Comparison of ENCODE assay signal across 29 cellular contexts in genomic region chr9:68731857-68732256, GRCh38.
"Had no signal": no experiment of that assay in that cellular context is flagged by ENCODE, and none has a peak within 500 bp of the region (broad histone marks: within the 10 kb centered on the region; RNA-seq: fewer than 3 reads in every experiment).

No MANE protein-coding gene starts in this region.

- H3K27me3 ChIP-seq: breast epithelium, heart right ventricle, pancreas, suprapubic skin, tibial artery had no signal

- H3K4me1 ChIP-seq: breast epithelium, esophagus squamous epithelium, psoas muscle, suprapubic skin, tibial artery had no signal

- H3K4me3 ChIP-seq: breast epithelium, esophagus squamous epithelium, heart right ventricle, left ventricle myocardium inferior, lung, pancreas, psoas muscle, suprapubic skin, tibial artery had no signal

- H3K4me1 Mint-ChIP-seq: activated CD8-positive, alpha-beta memory T cell treated with anti-CD3 and anti-CD28 coated beads, Interleukin-2, amount 10 ng/mL, durations not matched to agents 7 days and 5 days; naive thymus-derived CD4-positive, alpha-beta T cell had no signal

- DNase-seq: activated B cell treated with CpG ODN at 0.5 μM for 24 hours; activated CD4-positive, alpha-beta T cell treated with anti-CD3 and anti-CD28 coated beads, Interleukin-2, amount 50 U/mL, for 1 hour; activated CD8-positive, alpha-beta memory T cell treated with anti-CD3 and anti-CD28 coated beads, Interleukin-2, amount 10 ng/mL, durations not matched to agents 7 days and 5 days; activated CD8-positive, alpha-beta T cell treated with anti-CD3 and anti-CD28 coated beads, Interleukin-2, amount 10 ng/mL, durations not matched to agents 7 days and 5 days; activated naive CD4-positive, alpha-beta T cell; activated T-cell treated with anti-CD3 and anti-CD28 coated beads, Interleukin-2, amount 50 U/mL, for 72 hours; central memory CD4-positive, alpha-beta T cell; effector CD4-positive, alpha-beta T cell; esophagus squamous epithelium; foreskin melanocyte; heart right ventricle; kidney glomerular epithelial cell; left ventricle myocardium inferior; mesendoderm; naive thymus-derived CD4-positive, alpha-beta T cell; nucleus accumbens; pancreas; psoas muscle; stimulated activated CD4-positive, alpha-beta T cell treated with anti-CD3 and anti-CD28 coated beads, Interleukin-15, amount 100 ng/mL, for 24 hours; stimulated activated CD4-positive, alpha-beta T cell treated with anti-CD3 and anti-CD28 coated beads, Interleukin-2, amount 100 ng/mL, for 24 hours; stimulated activated naive B cell treated with anti-CD40 and anti-IgM and Interleukin-4, amounts not matched to agents 10 μg/mL and 1 μg/mL and 100 μg/mL, for 72 hours; tibial artery had no signal

- H3K27me3 Mint-ChIP-seq: activated B cell treated with CpG ODN at 0.5 μM for 24 hours; dendritic cell treated with granulocyte-macrophage colony-stimulating factor and Interleukin-4, amounts not matched to agents 40 ng/mL and 50 ng/mL, for 4 days; stimulated activated naive B cell treated with anti-CD40 and anti-IgM and Interleukin-4, amounts not matched to agents 10 μg/mL and 1 μg/mL and 100 μg/mL, for 72 hours had no signal

- H3K36me3 Mint-ChIP-seq: activated CD8-positive, alpha-beta memory T cell treated with anti-CD3 and anti-CD28 coated beads, Interleukin-2, amount 10 ng/mL, durations not matched to agents 7 days and 5 days; activated naive CD4-positive, alpha-beta T cell treated with anti-CD3 and anti-CD28 coated beads, Interleukin-2, amount 50 U/mL, for 72 hours; naive thymus-derived CD4-positive, alpha-beta T cell had no signal

- H3K9me3 ChIP-seq: breast epithelium, esophagus squamous epithelium, heart right ventricle, pancreas, psoas muscle, suprapubic skin, tibial artery had no signal

- ATAC-seq: activated CD8-positive, alpha-beta memory T cell treated with anti-CD3 and anti-CD28 coated beads, Interleukin-2, amount 10 ng/mL, durations not matched to agents 7 days and 5 days; activated CD8-positive, alpha-beta T cell treated with anti-CD3 and anti-CD28 coated beads, Interleukin-2, amount 10 ng/mL, durations not matched to agents 7 days and 5 days; activated naive CD4-positive, alpha-beta T cell treated with anti-CD3 and anti-CD28 coated beads, Interleukin-2, amount 50 U/mL, for 72 hours; activated T-cell treated with anti-CD3 and anti-CD28 coated beads, Interleukin-2, amount 50 U/mL, for 72 hours; heart right ventricle; naive thymus-derived CD4-positive, alpha-beta T cell; psoas muscle; stimulated activated naive B cell treated with anti-CD40 and anti-IgM and Interleukin-4, amounts not matched to agents 10 μg/mL and 1 μg/mL and 100 μg/mL, for 72 hours had no signal

- H3K27ac Mint-ChIP-seq: activated B cell treated with CpG ODN at 0.5 μM for 24 hours; activated CD8-positive, alpha-beta memory T cell treated with anti-CD3 and anti-CD28 coated beads, Interleukin-2, amount 10 ng/mL, durations not matched to agents 7 days and 5 days; activated CD8-positive, alpha-beta T cell treated with anti-CD3 and anti-CD28 coated beads, Interleukin-2, amount 10 ng/mL, durations not matched to agents 7 days and 5 days; activated naive CD4-positive, alpha-beta T cell treated with anti-CD3 and anti-CD28 coated beads, Interleukin-2, amount 50 U/mL, for 72 hours; activated T-cell treated with anti-CD3 and anti-CD28 coated beads, Interleukin-2, amount 50 U/mL, for 72 hours; dendritic cell treated with granulocyte-macrophage colony-stimulating factor and Interleukin-4, amounts not matched to agents 40 ng/mL and 50 ng/mL, for 4 days; naive thymus-derived CD4-positive, alpha-beta T cell; stimulated activated naive B cell treated with anti-CD40 and anti-IgM and Interleukin-4, amounts not matched to agents 10 μg/mL and 1 μg/mL and 100 μg/mL, for 72 hours had no signal

- H3K4me3 Mint-ChIP-seq: activated B cell treated with CpG ODN at 0.5 μM for 24 hours; activated CD8-positive, alpha-beta memory T cell treated with anti-CD3 and anti-CD28 coated beads, Interleukin-2, amount 10 ng/mL, durations not matched to agents 7 days and 5 days; activated CD8-positive, alpha-beta T cell treated with anti-CD3 and anti-CD28 coated beads, Interleukin-2, amount 10 ng/mL, durations not matched to agents 7 days and 5 days; activated T-cell treated with anti-CD3 and anti-CD28 coated beads, Interleukin-2, amount 50 U/mL, for 72 hours; dendritic cell treated with granulocyte-macrophage colony-stimulating factor and Interleukin-4, amounts not matched to agents 40 ng/mL and 50 ng/mL, for 4 days; naive thymus-derived CD4-positive, alpha-beta T cell; neural crest cell; stimulated activated naive B cell treated with anti-CD40 and anti-IgM and Interleukin-4, amounts not matched to agents 10 μg/mL and 1 μg/mL and 100 μg/mL, for 72 hours had no signal

- H3K36me3 ChIP-seq: breast epithelium, esophagus squamous epithelium, heart right ventricle, left ventricle myocardium inferior, pancreas, suprapubic skin, tibial artery had no signal

- H3K27ac ChIP-seq: breast epithelium, epithelial cell of prostate, esophagus squamous epithelium, heart right ventricle, pancreas, psoas muscle, suprapubic skin, tibial artery had no signal

- H3K9me3 Mint-ChIP-seq: activated B cell treated with CpG ODN at 0.5 μM for 24 hours; activated naive CD4-positive, alpha-beta T cell treated with anti-CD3 and anti-CD28 coated beads, Interleukin-2, amount 50 U/mL, for 72 hours; activated T-cell treated with anti-CD3 and anti-CD28 coated beads, Interleukin-2, amount 50 U/mL, for 72 hours; dendritic cell treated with granulocyte-macrophage colony-stimulating factor and Interleukin-4, amounts not matched to agents 40 ng/mL and 50 ng/mL, for 4 days had no signal
